ENCODE assay signal across 8 cellular contexts in the genomic region with DNA sequence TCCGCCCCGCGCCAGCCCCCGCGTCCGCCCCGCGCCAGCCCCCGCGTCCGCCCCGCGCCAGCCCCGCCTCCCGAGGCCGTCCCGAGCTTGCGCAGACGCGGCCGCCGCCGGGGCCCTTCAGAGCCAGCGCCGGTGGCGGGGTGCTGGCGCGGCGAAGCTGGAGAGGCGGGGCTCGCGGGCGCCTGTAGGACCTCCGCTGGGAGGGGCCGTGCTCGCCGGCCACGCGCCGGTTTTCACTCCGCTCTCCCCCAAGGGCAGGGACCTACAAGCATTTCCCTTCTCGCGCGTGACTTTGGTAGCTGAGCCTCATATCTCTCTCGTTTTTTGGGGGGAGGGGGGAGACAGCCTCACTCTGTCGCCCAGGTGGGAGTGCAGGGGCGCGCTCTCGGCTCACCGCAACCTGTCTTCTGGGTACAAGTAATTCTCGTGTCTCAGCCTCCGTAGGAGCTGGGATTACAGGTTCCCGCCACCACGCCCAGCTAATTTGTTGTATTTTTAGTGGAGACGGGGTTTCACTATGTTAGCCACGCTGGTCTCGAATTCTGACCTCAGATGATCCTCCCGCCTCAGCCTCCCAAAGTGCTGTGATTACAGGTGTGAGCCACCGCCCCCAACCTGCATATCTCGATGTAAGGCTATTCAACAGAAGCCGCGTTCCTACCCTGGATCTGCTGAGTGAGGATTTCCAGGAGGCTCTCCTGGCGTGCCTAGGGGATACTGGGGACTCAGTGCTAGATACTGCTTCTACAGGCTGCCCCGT.
DNase-seq lines count a peak whose midpoint lies in the region; ATAC-seq lines count a peak whose summit lies in the region.

A gene (minus strand): TSS at position 159 of the 760 bp plus-strand sequence. CDS start 6,595 bp downstream, outside the sequence.

- H3K27ac ChIP-seq in BLaER1: peak within 1 kb of the TSS; percentile 83

- H3K27me3 ChIP-seq in BLaER1: no peaks in the 10 kb centered on the region

- ATAC-seq in GM19328 (IDR thresholded peaks at IDR 0.05; ENCODE audit: unreplicated experiment) (peak; percentile 88), HG03442 (IDR thresholded peaks at IDR 0.05; ENCODE audit: unreplicated experiment) (peak; percentile 87)

- H3K9ac ChIP-seq in BLaER1: peak within 1 kb of the TSS; percentile 83

- H3K4me3 ChIP-seq in BLaER1: peak within 1 kb of the TSS; percentile 82

- peaks cover 24% of the 10 kb centered on the region for H3K36me3 ChIP-seq in BLaER1

- H3K9me3 ChIP-seq in BLaER1: peaks cover 29% of the 10 kb centered on the region

- DNase-seq in NOMO-1 treated with DMSO at 0.1 percent for 48 hours (lab: John Stamatoyannopoulos, UW; ENCODE audit: unreplicated experiment) (peak; percentile 65), epidermal melanocyte (ENCODE audit: insufficient read length, low spot score) (peak; percentile 55), middle frontal gyrus (ENCODE audit: extremely low spot score, low spot score) (peak; percentile 77)
- peak; percentile 86 for DNase-seq in activated CD8-positive, alpha-beta memory T cell treated with anti-CD3 and anti-CD28 coated beads, Interleukin-2, amount 50 U/mL, for 48 hours
- peak; percentile 45 to 63 for DNase-seq in stimulated activated CD8-positive, alpha-beta memory T cell treated with anti-CD3 and anti-CD28 coated beads, Interleukin-15, amount 100 ng/mL, for 4 hours (ENCODE audit: low read depth in 2 of 2)

- H4K20me1 ChIP-seq in BLaER1: no peaks in the 10 kb centered on the region

- H3K4me2 ChIP-seq in BLaER1: peak within 1 kb of the TSS; percentile 98

- H3K4me1 ChIP-seq in BLaER1: peaks cover 32% of the 10 kb centered on the region

Comparison
In these comparisons a context has a peak if more than half of its experiments do, and no peak if none do; other contexts are left out.
1. Peak in every context shown above with its lines: DNase-seq, ATAC-seq, H3K4me3 ChIP-seq and H3K27ac ChIP-seq.